In the genomic region with DNA sequence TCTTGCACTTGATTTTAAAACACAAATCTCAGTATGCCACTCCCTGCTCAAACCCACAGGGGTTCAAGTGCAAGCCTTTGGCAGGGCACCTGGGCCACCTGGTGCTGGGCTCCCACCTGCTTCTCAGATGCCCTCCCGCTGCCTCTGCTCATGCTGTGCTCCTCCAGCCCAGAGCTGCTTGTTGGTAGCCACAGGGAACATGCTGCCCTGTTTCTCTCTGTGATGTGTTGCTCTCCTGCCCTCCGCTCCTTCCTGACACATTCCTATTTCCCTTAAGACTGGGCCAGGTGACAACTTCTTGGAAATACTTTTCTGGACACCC, we compare ENCODE assay signal across 18 cellular contexts. TPM values are rescaled to one million over a fixed set of nuclear protein-coding genes. Genes with fewer than 3 reads are reported as not detected.
DNase-seq lines count a peak whose midpoint lies in the region; ATAC-seq and TF ChIP-seq lines count a peak whose summit lies in the region.
"Had no signal": no experiment of that assay in that cellular context is flagged by ENCODE, and none has a peak within 500 bp of the region (broad histone marks: within the 10 kb centered on the region; RNA-seq: fewer than 3 reads in every experiment).

No MANE protein-coding gene starts in this region.

- peaks cover 0 to 14% of the 10 kb centered on the region in 2 donors for H3K9me3 ChIP-seq in right atrium auricular region
- H3K9me3 ChIP-seq in right cardiac atrium (ENCODE audit: control insufficient read depth, low read length), result no peaks in the 10 kb centered on the region
- H3K9me3 ChIP-seq: HAP-1 had no signal

- H3K4me3 ChIP-seq in right atrium auricular region (no peak overlapping the region), right cardiac atrium (ENCODE audit: low read length) (no peak overlapping the region)
- H3K4me3 ChIP-seq: HAP-1 had no signal

- H3K27ac ChIP-seq in right atrium auricular region (peak overlapping the region in 1 of 2 donors; percentile 29), right cardiac atrium (ENCODE audit: low read length) (peak overlapping the region; percentile 34)
- H3K27ac ChIP-seq: HL-60 had no signal

- intact Hi-C loops in Right ventricle myocardium superior (cut with DNase I) (no loop called here), right cardiac atrium (cut with DNase I) (no loop called here)

- H3K27me3 ChIP-seq in right atrium auricular region (no peaks in the 10 kb centered on the region), right cardiac atrium (ENCODE audit: control insufficient read depth, insufficient read depth) (no peaks in the 10 kb centered on the region)

- no peak for DNase-seq in Right ventricle myocardium superior
- DNase-seq in right atrium auricular region (ENCODE audit: low spot score), result no peak
- peak; percentile 37 for DNase-seq in NCI-H146 treated with DMSO at 0.1 percent for 48 hours (lab: John Stamatoyannopoulos, UW; ENCODE audit: unreplicated experiment)
- DNase-seq in right cardiac atrium, result no peak
- DNase-seq in iPS-NIHi11 (ENCODE audit: low spot score), result no peak
- DNase-seq in activated CD4-positive, alpha-beta T cell treated with anti-CD3 and anti-CD28 coated beads, Interleukin-2, amount 50 U/mL, for 1 hour, result no peak
- DNase-seq in AG20443 (ENCODE audit: low spot score), result no peak
- DNase-seq: GOT3, NCI-H1048, NCI-H1694, NCI-H2029 treated with DMSO at 0.1 percent for 48 hours, NCI-H510A, SK-N-SH, SW 1271 had no signal

- peak; percentile 56 for ATAC-seq in Right ventricle myocardium superior (ENCODE audit: poor library complexity)
- peak in 1 of 2 donors; percentile 39 for ATAC-seq in right cardiac atrium
- ATAC-seq in HG02623 (IDR thresholded peaks at IDR 0.05; ENCODE audit: unreplicated experiment), result no peak

- 90% methylated on average over 2 of the region's 2 CpGs for WGBS in right cardiac atrium

- H3K4me1 ChIP-seq in right atrium auricular region, result peaks cover 0 to 13% of the 10 kb centered on the region in 2 donors
- H3K4me1 ChIP-seq in right cardiac atrium (ENCODE audit: control insufficient read depth, insufficient read depth, low read length), result no peaks in the 10 kb centered on the region
- H3K4me1 ChIP-seq: HAP-1 had no signal

- no peaks in the 10 kb centered on the region for H3K36me3 ChIP-seq in right atrium auricular region
- H3K36me3 ChIP-seq: HAP-1 had no signal

- TF ChIP-seq CTCF in right atrium auricular region (IDR thresholded peaks at IDR 0.05), result no peak

RNA-seq across cellular contexts. Expression of a gene that starts 27.1 kb away (rescaled TPM):
- total RNA-seq in Right ventricle myocardium superior, result 13.7 TPM
- total RNA-seq in right atrium auricular region, result under 1 TPM; 0.33 to 0.59 TPM
- total RNA-seq in right cardiac atrium, result 1 to 10 TPM in 3 of 4 donors, under 1 TPM in 1; 0.81 to 3.6 (median 2.5) TPM
- 0.81 TPM for polyA plus RNA-seq in right cardiac atrium
- total RNA-seq: OCI-LY7 had no signal
